ENCODE assay signal across 8 cellular contexts in the genomic region with DNA sequence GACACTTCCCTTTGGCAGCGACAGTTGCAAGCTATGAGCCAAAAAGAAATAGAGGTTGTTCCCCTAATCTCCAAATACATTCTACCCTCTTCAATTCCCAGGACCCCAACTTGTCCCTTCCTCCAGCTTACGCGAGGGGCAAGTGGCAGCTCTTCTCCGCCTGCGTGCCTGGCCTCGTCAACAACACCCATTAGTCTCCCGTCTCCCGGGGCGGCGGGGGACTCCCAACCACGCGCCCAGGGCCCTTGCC. TPM values are rescaled to one million over a fixed set of nuclear protein-coding genes. Genes with fewer than 3 reads are reported as not detected.
DNase-seq lines count a peak whose midpoint lies in the region; ATAC-seq, FAIRE-seq and TF ChIP-seq lines count a peak whose summit lies in the region.

No MANE protein-coding gene starts in this region.

- H3K79me2 ChIP-seq in OCI-LY3 (ENCODE audit: low read length) (peaks cover 19% of the 10 kb centered on the region), endothelial cell of umbilical vein (ENCODE audit: control insufficient read depth, insufficient read depth, low read length) (peaks cover 32% of the 10 kb centered on the region)

- peak overlapping the region; percentile 78 to 95 (median 90) for H3K27ac Mint-ChIP-seq in CD4-positive, alpha-beta memory T cell

- DNase-seq in CD4-positive, alpha-beta memory T cell = peak in 1 of 5 donors; percentile 73
- DNase-seq in endothelial cell of umbilical vein (ENCODE audit: low read depth, low spot score) (no peak), neuronal stem cell (ENCODE audit: low spot score) (no peak), NCI-H526 treated with DMSO at 0.1 percent for 48 hours (lab: John Stamatoyannopoulos, UW) (no peak), CD1c-positive myeloid dendritic cell (ENCODE audit: extremely low spot score) (no peak)

- peak overlapping the region; percentile 49 for H3K27ac ChIP-seq in CD4-positive, alpha-beta memory T cell (ENCODE audit: low read depth, low read length)
- H3K27ac ChIP-seq in OCI-LY3 (ENCODE audit: low read length) (peak overlapping the region; percentile 21), endothelial cell of umbilical vein (ENCODE audit: insufficient read depth, low read depth, low read length) (peak overlapping the region; percentile 45), neuronal stem cell (replicated peaks; ENCODE audit: low read length) (peak overlapping the region; percentile 26)

- H4K91ac ChIP-seq in neuronal stem cell (ENCODE audit: low read depth, low read length, poor library complexity) = peak overlapping the region; percentile 65

- peak overlapping the region; percentile 85 for H3K4ac ChIP-seq in neuronal stem cell (ENCODE audit: low read length)

- H3K27me3 ChIP-seq in CD4-positive, alpha-beta memory T cell (ENCODE audit: insufficient read depth, low read length) = no peaks in the 10 kb centered on the region
- H3K27me3 ChIP-seq in OCI-LY3 (ENCODE audit: low read depth, low read length) = no peaks in the 10 kb centered on the region
- H3K27me3 ChIP-seq in endothelial cell of umbilical vein (ENCODE audit: control insufficient read depth in 2 of 2, insufficient read depth in 2 of 2, low read length in 2 of 2) = no peaks in the 10 kb centered on the region
- no peaks in the 10 kb centered on the region for H3K27me3 ChIP-seq in neuronal stem cell (ENCODE audit: control insufficient read depth in 3 of 3, insufficient read depth in 3 of 3, low read depth in 1 of 3, low read length in 3 of 3)

- H2AK5ac ChIP-seq in neuronal stem cell (ENCODE audit: low read depth, low read length) = no peak overlapping the region

- BruUV-seq in endothelial cell of umbilical vein (replicated peaks; lab: Mats Ljungman, UMichigan) = no TSS peak

- peak overlapping the region; percentile 92 for H3K18ac ChIP-seq in neuronal stem cell (ENCODE audit: low read length)

- FAIRE-seq in endothelial cell of umbilical vein (lab: Jason Lieb, UNC) = no peak

- H3K9me1 ChIP-seq in endothelial cell of umbilical vein (replicated peaks; ENCODE audit: control insufficient read depth, extremely low read depth, insufficient read depth, low read length) = no peaks in the 10 kb centered on the region

- H2BK12ac ChIP-seq in neuronal stem cell (ENCODE audit: low read length) = no peak overlapping the region

- H3K4me2 ChIP-seq in OCI-LY3 (ENCODE audit: low read length) (peak overlapping the region; percentile 93), endothelial cell of umbilical vein (ENCODE audit: insufficient read depth, low read length) (peak overlapping the region; percentile 37), neuronal stem cell (ENCODE audit: insufficient read depth, low read length, poor library complexity, severe bottlenecking) (peak overlapping the region; percentile 65)

- H3K36me3 ChIP-seq in CD4-positive, alpha-beta memory T cell (ENCODE audit: insufficient read depth, low read length) = no peaks in the 10 kb centered on the region
- peaks cover 10% of the 10 kb centered on the region for H3K36me3 ChIP-seq in OCI-LY3 (replicated peaks; ENCODE audit: low read depth, low read length)
- H3K36me3 ChIP-seq in endothelial cell of umbilical vein (ENCODE audit: control insufficient read depth in 2 of 2, extremely low read depth in 1 of 2, insufficient read depth in 2 of 2, low read length in 2 of 2) = peaks cover 0 to 1% of the 10 kb centered on the region in 2 experiments
- H3K36me3 ChIP-seq in neuronal stem cell (replicated peaks in 1 of 2; ENCODE audit: control insufficient read depth in 2 of 2, insufficient read depth in 2 of 2, low read length in 2 of 2) = peaks cover 0 to 12% of the 10 kb centered on the region in 2 donors

- H2BK120ac ChIP-seq in neuronal stem cell (ENCODE audit: low read depth, low read length) = peak overlapping the region; percentile 85

- peak overlapping the region; percentile 86 for H2AFZ ChIP-seq in OCI-LY3 (ENCODE audit: low read depth, low read length)
- H2AFZ ChIP-seq in endothelial cell of umbilical vein (ENCODE audit: low read depth, low read length) = peak overlapping the region; percentile 66
- peak overlapping the region; percentile 82 for H2AFZ ChIP-seq in neuronal stem cell (ENCODE audit: low read length)

- no peak overlapping the region for H2BK15ac ChIP-seq in neuronal stem cell (ENCODE audit: low read length)

- H3K14ac ChIP-seq in neuronal stem cell (ENCODE audit: low read length) = no peak overlapping the region

- H3K4me1 ChIP-seq in CD4-positive, alpha-beta memory T cell (ENCODE audit: insufficient read depth, low read length) = peaks cover 35% of the 10 kb centered on the region
- peaks cover 31% of the 10 kb centered on the region for H3K4me1 ChIP-seq in OCI-LY3 (ENCODE audit: low read length)
- peaks cover 36% of the 10 kb centered on the region for H3K4me1 ChIP-seq in endothelial cell of umbilical vein (ENCODE audit: control insufficient read depth, extremely low read depth, insufficient read depth, low read length)
- H3K4me1 ChIP-seq in neuronal stem cell (ENCODE audit: control insufficient read depth in 2 of 2, insufficient read depth in 1 of 2, low read depth in 1 of 2, low read length in 2 of 2) = peaks cover 9 to 12% of the 10 kb centered on the region in 2 donors

- no peaks in the 10 kb centered on the region for H3K9me3 Mint-ChIP-seq in CD4-positive, alpha-beta memory T cell

- ATAC-seq in HG03025 (IDR thresholded peaks at IDR 0.05; ENCODE audit: low FRiP score, unreplicated experiment) = no peak
- ATAC-seq in GM21367 (IDR thresholded peaks at IDR 0.05; ENCODE audit: unreplicated experiment) = no peak

- intact Hi-C loops in CD4-positive, alpha-beta memory T cell (cut with micrococcal nuclease) = loop anchor here (1.0 to 10.0 kb wide), 6 partner anchors 77 to 1737 kb away; partner anchors contain the start of genes CWC22, DNAJC10 and ITGA4
- intact Hi-C loops in endothelial cell of umbilical vein (cut with micrococcal nuclease) = loop anchor here (1.0 to 10.0 kb wide), 5 partner anchors 77 to 973 kb away; partner anchors contain the start of genes CWC22 and ITPRID2

- POLR2A ChIA-PET in CD4-positive, alpha-beta memory T cell (lab: Charles Lee; ENCODE audit: partially characterized antibody) = interaction anchor here (0.6 to 3.6 kb wide), 9 partner anchors 9 to 911 kb away, joined by 3 to 25 read pairs (median 3); no protein-coding TSS in a partner anchor
- POLR2A ChIA-PET in endothelial cell of umbilical vein (lab: Charles Lee) = no interaction called here

- H3K9ac ChIP-seq in OCI-LY3 (ENCODE audit: low read length) (peak overlapping the region; percentile 87), endothelial cell of umbilical vein (replicated peaks; ENCODE audit: extremely low read depth, insufficient read depth, low read length) (peak overlapping the region; percentile 64), neuronal stem cell (ENCODE audit: low read depth, low read length, poor library complexity) (peak overlapping the region; percentile 87)

- no peaks in the 10 kb centered on the region for H3K27me3 Mint-ChIP-seq in CD4-positive, alpha-beta memory T cell

- H4K20me1 ChIP-seq in OCI-LY3 (ENCODE audit: insufficient read depth, low read length) (no peaks in the 10 kb centered on the region), endothelial cell of umbilical vein (replicated peaks; ENCODE audit: control insufficient read depth, extremely low read depth, insufficient read depth, low read length) (no peaks in the 10 kb centered on the region)

- H3K9me3 ChIP-seq in CD4-positive, alpha-beta memory T cell (ENCODE audit: control insufficient read depth in 1 of 2, low read length in 2 of 2) = no peaks in the 10 kb centered on the region
- H3K9me3 ChIP-seq in OCI-LY3 (ENCODE audit: insufficient read depth, low read length) (no peaks in the 10 kb centered on the region), endothelial cell of umbilical vein (replicated peaks; ENCODE audit: control insufficient read depth, insufficient read depth, low read length) (no peaks in the 10 kb centered on the region), neuronal stem cell (replicated peaks in 1 of 2; ENCODE audit: control insufficient read depth in 2 of 2, insufficient read depth in 1 of 2, low read depth in 1 of 2, low read length in 2 of 2) (no peaks in the 10 kb centered on the region)

- peak overlapping the region; percentile 75 for H3K23ac ChIP-seq in neuronal stem cell (ENCODE audit: low read depth, low read length, poor library complexity)

- TF ChIP-seq POLR2A in endothelial cell of umbilical vein (IDR thresholded peaks at IDR 0.05; ENCODE audit: low read depth, low read length) = no peak

- no peaks in the 10 kb centered on the region for H3K79me1 ChIP-seq in neuronal stem cell (ENCODE audit: low read depth, low read length)

- no CpG with 5 or more reads among the region's 12 CpGs for WGBS in neuronal stem cell (ENCODE audit: extremely low coverage in 2 of 2, insufficient read length in 2 of 2, insufficient replicate concordance in 1 of 2), 2 donors

- dilution Hi-C loops in endothelial cell of umbilical vein (cut with MboI; ENCODE audit: extremely low pct_ligation_motif_present, low sequenced_read_pairs) = no loop called here

- CTCF ChIA-PET in CD4-positive, alpha-beta memory T cell (lab: Charles Lee; ENCODE audit: partially characterized antibody) = interaction anchor here (1.0 to 2.1 kb wide), 6 partner anchors 10 to 856 kb away, joined by 3 to 10 read pairs (median 4); no protein-coding TSS in a partner anchor
- CTCF ChIA-PET in endothelial cell of umbilical vein (lab: Charles Lee) = interaction anchor here (0.8 to 4.4 kb wide), 12 partner anchors 9 to 1152 kb away, joined by 4 to 57 read pairs (median 10); no protein-coding TSS in a partner anchor

- H3K4me3 Mint-ChIP-seq in CD4-positive, alpha-beta memory T cell = peak overlapping the region; percentile 74 to 86 (median 83)

- H4K8ac ChIP-seq in neuronal stem cell (ENCODE audit: low read depth, low read length) = peak overlapping the region; percentile 58

- peak overlapping the region; percentile 35 for H2BK5ac ChIP-seq in neuronal stem cell (ENCODE audit: low read length)

- peaks cover 4 to 15% of the 10 kb centered on the region in 2 donors for H3K36me3 Mint-ChIP-seq in CD4-positive, alpha-beta memory T cell

- H3K4me1 Mint-ChIP-seq in CD4-positive, alpha-beta memory T cell = peaks cover 29 to 53% (median 42%) of the 10 kb centered on the region in 4 donors

- no peak for TF ChIP-seq CTCF in OCI-LY3 (IDR thresholded peaks at IDR 0.05; ENCODE audit: low read depth, low read length)
- TF ChIP-seq CTCF in endothelial cell of umbilical vein (IDR thresholded peaks at IDR 0.05; ENCODE audit: extremely low read depth in 1 of 2, insufficient read depth in 1 of 2, low read depth in 1 of 2, low read length in 2 of 2) = no peak

- peak overlapping the region in 1 of 2 donors; percentile 59 for H3K4me3 ChIP-seq in CD4-positive, alpha-beta memory T cell (ENCODE audit: low read length in 2 of 2)
- H3K4me3 ChIP-seq in OCI-LY3 (ENCODE audit: low read length) (peak overlapping the region; percentile 87), endothelial cell of umbilical vein (replicated peaks in 1 of 3; ENCODE audit: insufficient read depth in 1 of 3, low read depth in 1 of 3, low read length in 3 of 3) (peak overlapping the region; percentile 44 to 82 (median 49)), neuronal stem cell (ENCODE audit: low read length in 2 of 2) (peak overlapping the region in 1 of 2 donors; percentile 88)

RNA-seq across cellular contexts. Expression of gene UBE2E3, which starts 0.5 kb away (rescaled TPM):
- 10 to 100 TPM; 25.0 to 27.0 TPM for total RNA-seq in CD4-positive, alpha-beta memory T cell
- polyA plus RNA-seq in CD4-positive, alpha-beta memory T cell = 10 to 100 TPM; 45.2 to 55.0 TPM
- 81.5 and 89.2 TPM in 2 replicates for total RNA-seq in endothelial cell of umbilical vein
- 96.9 and 107 TPM in 2 replicates for polyA plus RNA-seq in endothelial cell of umbilical vein
- 127 and 136 TPM in 2 replicates for polyA plus RNA-seq in endothelial cell of umbilical vein (2011; cell fraction: cytosol; rRNA removed)
- 131 and 134 TPM in 2 replicates for polyA plus RNA-seq in endothelial cell of umbilical vein (2011; cell fraction: nucleus; rRNA removed)
- 93.5 and 125 TPM in 2 replicates for polyA plus RNA-seq in endothelial cell of umbilical vein (2012)
- polyA minus RNA-seq in endothelial cell of umbilical vein = 59.8 and 60.6 TPM in 2 replicates
- polyA minus RNA-seq in endothelial cell of umbilical vein (2011; cell fraction: cytosol; rRNA and poly(A)+ RNA removed) = 9.4 TPM
- polyA minus RNA-seq in endothelial cell of umbilical vein (2011; cell fraction: nucleus; rRNA and poly(A)+ RNA removed) = 43.1 and 50.2 TPM in 2 replicates
- 212 TPM for polyA plus RNA-seq in neuronal stem cell (2013, experiment 1 of 2)
- 204 TPM for polyA plus RNA-seq in neuronal stem cell (2013, experiment 2 of 2)

Comparison
In these comparisons a context has a peak if more than half of its experiments do, and no peak if none do; other contexts are left out.
1. H3K4me2 ChIP-seq: peak in every context shown above with its lines; median percentile 93 in OCI-LY3; 65 in neuronal stem cell; 37 in endothelial cell of umbilical vein.